Comparison of ENCODE assay signal across 21 cellular contexts in the genomic region with DNA sequence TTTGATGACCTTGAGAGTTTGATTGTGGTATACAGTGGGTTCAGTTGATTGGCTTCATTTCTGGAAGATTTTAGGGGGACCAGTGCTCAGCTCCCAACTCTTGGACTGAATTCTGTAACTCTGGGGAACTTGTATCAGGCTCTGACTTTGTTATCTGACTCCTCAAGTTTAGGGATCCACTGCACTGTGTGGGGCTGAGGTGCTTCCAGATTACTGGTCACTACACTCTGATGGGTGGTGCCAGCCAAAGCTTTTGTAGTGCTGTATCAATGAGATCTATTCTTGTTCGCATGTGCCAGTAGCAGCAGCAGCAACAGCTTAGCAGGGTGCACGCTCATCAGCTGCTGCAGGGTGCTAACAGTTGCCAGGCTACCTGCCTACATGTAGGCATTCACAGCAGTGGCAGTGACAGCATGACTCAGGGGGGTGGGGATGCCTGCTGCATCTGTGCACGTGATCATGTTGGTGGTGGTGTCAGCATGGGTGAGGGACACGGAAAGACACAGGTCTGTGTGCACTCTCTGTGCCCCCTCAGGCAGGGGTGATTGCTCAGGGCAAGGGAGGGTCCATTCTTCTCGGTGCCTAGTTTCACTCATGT.
"Had no signal": no experiment of that assay in that cellular context is flagged by ENCODE, and none has a peak within 500 bp of the region (broad histone marks: within the 10 kb centered on the region; RNA-seq: fewer than 3 reads in every experiment).

No MANE protein-coding gene starts in this region.

- H3K9me3 Mint-ChIP-seq: activated CD4-positive, alpha-beta T cell treated with anti-CD3 and anti-CD28 coated beads, Interleukin-2, amount 10 ng/mL, durations not matched to agents 24 days and 14 days had no signal

- H3K9me3 ChIP-seq: colonic mucosa, gastrocnemius medialis, ovary had no signal

- H3K36me3 Mint-ChIP-seq: stimulated activated naive B cell treated with anti-CD40 and anti-IgM and Interleukin-4, amounts not matched to agents 10 μg/mL and 1 μg/mL and 100 μg/mL, for 72 hours had no signal

- H3K4me3 ChIP-seq: colonic mucosa, gastrocnemius medialis, heart left ventricle, left lung, neural progenitor cell, ovary, thoracic aorta had no signal

- H3K36me3 ChIP-seq: colonic mucosa, gastrocnemius medialis, heart left ventricle, left lung, neural progenitor cell, ovary, thoracic aorta had no signal

- H2AFZ ChIP-seq: neural progenitor cell had no signal

- ATAC-seq: activated CD8-positive, alpha-beta T cell treated with anti-CD3 and anti-CD28 coated beads for 36 hours; activated T-helper 17 cell treated with anti-CD3 and anti-CD28 coated beads, Interleukin-2, amount 50 U/mL, for 72 hours; gastrocnemius medialis; heart left ventricle; left lung; sciatic nerve; stimulated activated naive B cell treated with anti-CD40 and anti-IgM and Interleukin-4, amounts not matched to agents 10 μg/mL and 1 μg/mL and 100 μg/mL, for 72 hours had no signal

- H3K27me3 ChIP-seq: colonic mucosa, gastrocnemius medialis, heart left ventricle, left lung, neural progenitor cell, ovary had no signal

- H3K4me2 ChIP-seq: neural progenitor cell had no signal

- H3K27ac ChIP-seq: colonic mucosa, gastrocnemius medialis, heart left ventricle, left lung, neural progenitor cell, ovary, thoracic aorta had no signal

- H3K9ac ChIP-seq: neural progenitor cell had no signal

- DNase-seq: activated CD4-positive, alpha-beta T cell treated with anti-CD3 and anti-CD28 coated beads, Interleukin-2, amount 10 ng/mL, durations not matched to agents 24 days and 14 days; activated CD4-positive, CD25-positive, alpha-beta regulatory T cell; activated CD8-positive, alpha-beta T cell treated with anti-CD3 and anti-CD28 coated beads for 36 hours; activated naive CD4-positive, alpha-beta T cell; activated T-cell treated with anti-CD3 and anti-CD28 coated beads, Interleukin-2, amount 50 U/mL, for 1 hour; central memory CD4-positive, alpha-beta T cell; colonic mucosa; erythroblast; gastrocnemius medialis; heart left ventricle; left lung; mammary epithelial cell; ovary; stimulated activated CD4-positive, alpha-beta T cell treated with anti-CD3 and anti-CD28 coated beads, Interleukin-4, amount 100 ng/mL, for 24 hours; stimulated activated naive B cell treated with anti-CD40 and anti-IgM and Interleukin-4, amounts not matched to agents 10 μg/mL and 1 μg/mL and 100 μg/mL, for 72 hours; T-helper 9 cell had no signal

- H3K27ac Mint-ChIP-seq: activated CD4-positive, alpha-beta T cell treated with anti-CD3 and anti-CD28 coated beads, Interleukin-2, amount 10 ng/mL, durations not matched to agents 24 days and 14 days; activated CD8-positive, alpha-beta T cell treated with anti-CD3 and anti-CD28 coated beads for 36 hours; activated T-helper 17 cell treated with anti-CD3 and anti-CD28 coated beads, Interleukin-2, amount 50 U/mL, for 72 hours; brain; neural progenitor cell; stimulated activated naive B cell treated with anti-CD40 and anti-IgM and Interleukin-4, amounts not matched to agents 10 μg/mL and 1 μg/mL and 100 μg/mL, for 72 hours had no signal

- H3K27me3 Mint-ChIP-seq: activated CD4-positive, alpha-beta T cell treated with anti-CD3 and anti-CD28 coated beads, Interleukin-2, amount 10 ng/mL, durations not matched to agents 24 days and 14 days; activated CD8-positive, alpha-beta T cell treated with anti-CD3 and anti-CD28 coated beads for 36 hours; activated T-helper 17 cell treated with anti-CD3 and anti-CD28 coated beads, Interleukin-2, amount 50 U/mL, for 72 hours; brain; stimulated activated naive B cell treated with anti-CD40 and anti-IgM and Interleukin-4, amounts not matched to agents 10 μg/mL and 1 μg/mL and 100 μg/mL, for 72 hours had no signal

- H3K4me1 ChIP-seq: colonic mucosa, gastrocnemius medialis, heart left ventricle, left lung, neural progenitor cell had no signal

- H3K4me3 Mint-ChIP-seq: activated CD4-positive, alpha-beta T cell treated with anti-CD3 and anti-CD28 coated beads, Interleukin-2, amount 10 ng/mL, durations not matched to agents 24 days and 14 days; activated CD8-positive, alpha-beta T cell treated with anti-CD3 and anti-CD28 coated beads for 36 hours; activated T-helper 17 cell treated with anti-CD3 and anti-CD28 coated beads, Interleukin-2, amount 50 U/mL, for 72 hours; brain; neural progenitor cell; stimulated activated naive B cell treated with anti-CD40 and anti-IgM and Interleukin-4, amounts not matched to agents 10 μg/mL and 1 μg/mL and 100 μg/mL, for 72 hours had no signal

- H3K4me1 Mint-ChIP-seq: activated CD4-positive, alpha-beta T cell treated with anti-CD3 and anti-CD28 coated beads, Interleukin-2, amount 10 ng/mL, durations not matched to agents 24 days and 14 days; activated T-helper 17 cell treated with anti-CD3 and anti-CD28 coated beads, Interleukin-2, amount 50 U/mL, for 72 hours; brain; neural progenitor cell; stimulated activated naive B cell treated with anti-CD40 and anti-IgM and Interleukin-4, amounts not matched to agents 10 μg/mL and 1 μg/mL and 100 μg/mL, for 72 hours had no signal
